In genomic region chr1:243452092-243452491, GRCh38 we compare ENCODE assay signal across 23 cellular contexts.
DNase-seq lines count a peak whose midpoint lies in the region; ATAC-seq and TF ChIP-seq lines count a peak whose summit lies in the region.
"Had no signal": no experiment of that assay in that cellular context is flagged by ENCODE, and none has a peak within 500 bp of the region (broad histone marks: within the 10 kb centered on the region; RNA-seq: fewer than 3 reads in every experiment).

No MANE protein-coding gene starts in this region.

- H3K27ac Mint-ChIP-seq in dendritic cell treated with granulocyte-macrophage colony-stimulating factor and Interleukin-4, amounts not matched to agents 40 ng/mL and 50 ng/mL, for 4 days = peak overlapping the region; percentile 30
- H3K27ac Mint-ChIP-seq in stimulated activated effector memory CD8-positive, alpha-beta T cell treated with anti-CD3 and anti-CD28 coated beads, Interleukin-12 subunit alpha, Interleukin-12 subunit beta, amount 100 ng/mL, for 72 hours = peak overlapping the region; percentile 41
- H3K27ac Mint-ChIP-seq: activated CD4-positive, alpha-beta T cell treated with anti-CD3 and anti-CD28 coated beads, Interleukin-2, amount 10 ng/mL, durations not matched to agents 24 days and 14 days; CD4-positive, CD25-positive, alpha-beta regulatory T cell; T-helper 1 cell treated with Interleukin-12 subunit alpha and Interleukin-12 subunit beta and Interleukin-4 antibody, amounts not matched to agents 30 μg/mL and 1 μg/mL, for 36 hours had no signal

- peaks cover 6% of the 10 kb centered on the region for H3K36me3 Mint-ChIP-seq in dendritic cell treated with granulocyte-macrophage colony-stimulating factor and Interleukin-4, amounts not matched to agents 40 ng/mL and 50 ng/mL, for 4 days (ENCODE audit: low read depth)
- no peaks in the 10 kb centered on the region for H3K36me3 Mint-ChIP-seq in stimulated activated effector memory CD8-positive, alpha-beta T cell treated with anti-CD3 and anti-CD28 coated beads, Interleukin-12 subunit alpha, Interleukin-12 subunit beta, amount 100 ng/mL, for 72 hours

- H3K27me3 Mint-ChIP-seq in dendritic cell treated with granulocyte-macrophage colony-stimulating factor and Interleukin-4, amounts not matched to agents 40 ng/mL and 50 ng/mL, for 4 days = no peaks in the 10 kb centered on the region
- H3K27me3 Mint-ChIP-seq: activated CD4-positive, alpha-beta T cell treated with anti-CD3 and anti-CD28 coated beads, Interleukin-2, amount 10 ng/mL, durations not matched to agents 24 days and 14 days; CD4-positive, CD25-positive, alpha-beta regulatory T cell; central memory CD8-positive, alpha-beta T cell had no signal

- peaks cover 28% of the 10 kb centered on the region for H3K4me1 Mint-ChIP-seq in dendritic cell treated with granulocyte-macrophage colony-stimulating factor and Interleukin-4, amounts not matched to agents 40 ng/mL and 50 ng/mL, for 4 days (ENCODE audit: low read depth)
- no peaks in the 10 kb centered on the region for H3K4me1 Mint-ChIP-seq in stimulated activated effector memory CD8-positive, alpha-beta T cell treated with anti-CD3 and anti-CD28 coated beads, Interleukin-12 subunit alpha, Interleukin-12 subunit beta, amount 100 ng/mL, for 72 hours
- H3K4me1 Mint-ChIP-seq: central memory CD8-positive, alpha-beta T cell had no signal

- intact Hi-C loops in dendritic cell treated with granulocyte-macrophage colony-stimulating factor and Interleukin-4, amounts not matched to agents 40 ng/mL and 50 ng/mL, for 4 days (cut with micrococcal nuclease) = no loop called here

- no peak for ATAC-seq in stimulated activated effector memory CD8-positive, alpha-beta T cell treated with anti-CD3 and anti-CD28 coated beads, Interleukin-12 subunit alpha, Interleukin-12 subunit beta, amount 100 ng/mL, for 72 hours
- ATAC-seq in GM19455 (IDR thresholded peaks at IDR 0.05; ENCODE audit: unreplicated experiment) = no peak
- ATAC-seq: activated T-cell treated with anti-CD3 and anti-CD28 coated beads, Interleukin-2, amount 50 U/mL, for 4 hours; gastrocnemius medialis; Panc1; stimulated activated naive CD8-positive, alpha-beta T cell treated with anti-CD3 and anti-CD28 coated beads, Interleukin-15, Interleukin-2, amounts not matched to agents 100 U/mL and 50 U/mL, for 24 hours had no signal

- H3K9me3 Mint-ChIP-seq in dendritic cell treated with granulocyte-macrophage colony-stimulating factor and Interleukin-4, amounts not matched to agents 40 ng/mL and 50 ng/mL, for 4 days = no peaks in the 10 kb centered on the region
- H3K9me3 Mint-ChIP-seq in stimulated activated effector memory CD8-positive, alpha-beta T cell treated with anti-CD3 and anti-CD28 coated beads, Interleukin-12 subunit alpha, Interleukin-12 subunit beta, amount 100 ng/mL, for 72 hours = no peaks in the 10 kb centered on the region
- H3K9me3 Mint-ChIP-seq: activated CD4-positive, alpha-beta T cell treated with anti-CD3 and anti-CD28 coated beads, Interleukin-2, amount 10 ng/mL, durations not matched to agents 24 days and 14 days; activated T-cell treated with anti-CD3 and anti-CD28 coated beads, Interleukin-2, amount 50 U/mL, for 4 hours; CD4-positive, CD25-positive, alpha-beta regulatory T cell; central memory CD8-positive, alpha-beta T cell; T-helper 1 cell treated with Interleukin-12 subunit alpha and Interleukin-12 subunit beta and Interleukin-4 antibody, amounts not matched to agents 30 μg/mL and 1 μg/mL, for 36 hours had no signal

- CTCF ChIA-PET in HEK293T (lab: Yijun Ruan, JAX) = interaction anchor here (0.6 kb wide), 1 partner anchor 9 kb away, joined by 6 read pairs; no protein-coding TSS in a partner anchor

- H3K4me3 Mint-ChIP-seq in dendritic cell treated with granulocyte-macrophage colony-stimulating factor and Interleukin-4, amounts not matched to agents 40 ng/mL and 50 ng/mL, for 4 days = no peak overlapping the region
- H3K4me3 Mint-ChIP-seq in stimulated activated effector memory CD8-positive, alpha-beta T cell treated with anti-CD3 and anti-CD28 coated beads, Interleukin-12 subunit alpha, Interleukin-12 subunit beta, amount 100 ng/mL, for 72 hours = no peak overlapping the region
- H3K4me3 Mint-ChIP-seq: activated CD4-positive, alpha-beta T cell treated with anti-CD3 and anti-CD28 coated beads, Interleukin-2, amount 10 ng/mL, durations not matched to agents 24 days and 14 days; activated T-cell treated with anti-CD3 and anti-CD28 coated beads, Interleukin-2, amount 50 U/mL, for 4 hours; CD4-positive, CD25-positive, alpha-beta regulatory T cell; central memory CD8-positive, alpha-beta T cell; T-helper 1 cell treated with Interleukin-12 subunit alpha and Interleukin-12 subunit beta and Interleukin-4 antibody, amounts not matched to agents 30 μg/mL and 1 μg/mL, for 36 hours had no signal

- DNase-seq in HEK293T (ENCODE audit: extremely low spot score) = no peak
- peak; percentile 14 for DNase-seq in NOMO-1 treated with dmso at 0.1 percent for 144 hours (lab: John Stamatoyannopoulos, UW; ENCODE audit: unreplicated experiment)
- no peak for DNase-seq in stimulated activated effector memory CD8-positive, alpha-beta T cell treated with anti-CD3 and anti-CD28 coated beads, Interleukin-12 subunit alpha, Interleukin-12 subunit beta, amount 100 ng/mL, for 72 hours (ENCODE audit: low spot score in 2 of 2)
- no peak for DNase-seq in middle frontal gyrus (ENCODE audit: extremely low spot score, low spot score)
- DNase-seq in NCI-H146 treated with DMSO at 0.1 percent for 48 hours (lab: John Stamatoyannopoulos, UW; ENCODE audit: unreplicated experiment) = no peak
- DNase-seq in DMS 273 (lab: John Stamatoyannopoulos, UW; ENCODE audit: unreplicated experiment) = no peak
- DNase-seq: activated CD4-positive, alpha-beta T cell treated with anti-CD3 and anti-CD28 coated beads, Interleukin-2, amount 10 ng/mL, durations not matched to agents 24 days and 14 days; activated T-cell treated with anti-CD3 and anti-CD28 coated beads, Interleukin-2, amount 50 U/mL, for 4 hours; CD4-positive, CD25-positive, alpha-beta regulatory T cell; gastrocnemius medialis; mesendoderm; NCI-H1105 treated with DMSO at 0.1 percent for 48 hours; NCI-H2081; NCI-H446; SHP77 treated with DMSO at 0.1 percent for 48 hours; stimulated activated naive CD8-positive, alpha-beta T cell treated with anti-CD3 and anti-CD28 coated beads, Interleukin-15, Interleukin-2, amounts not matched to agents 100 U/mL and 50 U/mL, for 24 hours; testis; uterus had no signal

- POLR2A ChIA-PET in HEK293T (lab: Yijun Ruan, JAX) = no interaction called here

TF ChIP-seq in HEK293T, 16 proteins besides CTCF, POLR2A, EP300 and RAD21:
- TF ChIP-seq ZNF384 (IDR thresholded peaks at IDR 0.05) (0 out of 2 replicates have a peak, but pooled peaks have one; percentile 7), BHLHE40 (IDR thresholded peaks at IDR 0.05; ENCODE audit: borderline replicate concordance) (no peak), ARNT (IDR thresholded peaks at IDR 0.05) (no peak)
TF ChIP-seq in HEK293T: peak in this region for 1.
